ENCODE assay signal across 37 cellular contexts in genomic region chr7:120215654-120216053, GRCh38. TPM values are rescaled to one million over a fixed set of nuclear protein-coding genes. Genes with fewer than 3 reads are reported as not detected.
"Had no signal": no experiment of that assay in that cellular context is flagged by ENCODE, and none has a peak within 500 bp of the region (broad histone marks: within the 10 kb centered on the region; RNA-seq: fewer than 3 reads in every experiment).

No MANE protein-coding gene starts in this region.

- H3K9ac ChIP-seq: KMS-11 had no signal

- H3K4me3 ChIP-seq: MG63 had no signal

- H3K27me3 ChIP-seq: MG63 had no signal

- H3K27ac ChIP-seq: KMS-11 had no signal

- H3K4me2 ChIP-seq: KMS-11 had no signal

- H3K9me3 ChIP-seq: MG63 had no signal

- DNase-seq: Karpas-422, Kasumi-1, KG1, MG63, MM.1S, MV-4-11, NCI-H1048, NCI-H1092, NCI-H1092 treated with DMSO at 0.1 percent for 48 hours, NCI-H1105, NCI-H1417, NCI-H1417 treated with DMSO at 0.1 percent for 48 hours, NCI-H1436, NCI-H1436 treated with DMSO at 0.1 percent for 48 hours, NCI-H146, NCI-H1694, NCI-H1694 treated with DMSO at 0.1 percent for 48 hours, NCI-H187, NCI-H187 treated with DMSO at 0.1 percent for 48 hours, NCI-H1930, NCI-H2029, NCI-H2029 treated with DMSO at 0.1 percent for 48 hours, NCI-H2081, NCI-H2081 treated with DMSO at 0.1 percent for 48 hours, NCI-H2107, NCI-H2171, NCI-H2171 treated with DMSO at 0.1 percent for 48 hours, NCI-H2227 treated with DMSO at 0.1 percent for 48 hours, NCI-H226, NCI-H345, NCI-H446, NCI-H446 treated with DMSO at 0.1 percent for 48 hours, NCI-H510A had no signal

- H3K36me3 ChIP-seq: MG63 had no signal

RNA-seq across cellular contexts. Expression of gene KCND2, which starts 57.3 kb away (rescaled TPM):
- total RNA-seq: M059J, MCF 10A, NCI-H460 had no signal
